In genomic region chr9:2082802-2083201, GRCh38 we compare ENCODE assay signal across 20 cellular contexts.
"Had no signal": no experiment of that assay in that cellular context is flagged by ENCODE, and none has a peak within 500 bp of the region (broad histone marks: within the 10 kb centered on the region; RNA-seq: fewer than 3 reads in every experiment).

No MANE protein-coding gene starts in this region.

- DNase-seq: activated B cell treated with CpG ODN at 0.5 μM for 24 hours; activated CD4-positive, alpha-beta T cell treated with anti-CD3 and anti-CD28 coated beads for 4 hours; activated gamma-delta T cell treated with Interleukin-2 at 50 U/mL for 16 hours; central memory CD4-positive, alpha-beta T cell; colonic mucosa; endodermal cell; esophagus squamous epithelium; left ventricle myocardium superior; mammary epithelial cell; midbrain; nephron progenitor cell; right cardiac atrium; stimulated activated CD4-positive, alpha-beta T cell treated with anti-CD3 and anti-CD28 coated beads, Interleukin-2, amount 100 ng/mL, for 24 hours; stimulated activated naive B cell treated with anti-CD40 and anti-IgM and Interleukin-4, amounts not matched to agents 10 μg/mL and 1 μg/mL and 100 μg/mL, for 72 hours; upper lobe of left lung had no signal

- H3K4me1 ChIP-seq: colonic mucosa, parathyroid adenoma, upper lobe of left lung had no signal

- H3K27me3 ChIP-seq: colonic mucosa, dorsolateral prefrontal cortex, esophagus squamous epithelium, upper lobe of left lung had no signal

- H3K4me1 Mint-ChIP-seq: activated B cell treated with CpG ODN at 0.5 μM for 24 hours, endodermal cell had no signal

- H3K27ac ChIP-seq: colonic mucosa, esophagus squamous epithelium, parathyroid adenoma, upper lobe of left lung had no signal

- H3K4me3 Mint-ChIP-seq: activated B cell treated with CpG ODN at 0.5 μM for 24 hours; activated CD4-positive, alpha-beta memory T cell treated with anti-CD3 and anti-CD28 coated beads for 36 hours; activated naive CD4-positive, alpha-beta T cell treated with anti-CD3 and anti-CD28 coated beads, Interleukin-2, amount 50 U/mL, for 24 hours; endodermal cell; nephron progenitor cell; stimulated activated naive B cell treated with anti-CD40 and anti-IgM and Interleukin-4, amounts not matched to agents 10 μg/mL and 1 μg/mL and 100 μg/mL, for 72 hours; T-helper 1 cell treated with Interleukin-12 subunit alpha and Interleukin-12 subunit beta and Interleukin-4 antibody, amounts not matched to agents 30 μg/mL and 1 μg/mL, for 36 hours had no signal

- ATAC-seq: left ventricle myocardium superior; right cardiac atrium; stimulated activated naive B cell treated with anti-CD40 and anti-IgM and Interleukin-4, amounts not matched to agents 10 μg/mL and 1 μg/mL and 100 μg/mL, for 72 hours had no signal

- H3K9me3 Mint-ChIP-seq: activated B cell treated with CpG ODN at 0.5 μM for 24 hours; activated CD4-positive, alpha-beta memory T cell treated with anti-CD3 and anti-CD28 coated beads for 36 hours; activated naive CD4-positive, alpha-beta T cell treated with anti-CD3 and anti-CD28 coated beads, Interleukin-2, amount 50 U/mL, for 24 hours; endodermal cell; nephron progenitor cell; stimulated activated naive B cell treated with anti-CD40 and anti-IgM and Interleukin-4, amounts not matched to agents 10 μg/mL and 1 μg/mL and 100 μg/mL, for 72 hours; T-helper 1 cell treated with Interleukin-12 subunit alpha and Interleukin-12 subunit beta and Interleukin-4 antibody, amounts not matched to agents 30 μg/mL and 1 μg/mL, for 36 hours had no signal

- H3K27me3 Mint-ChIP-seq: activated B cell treated with CpG ODN at 0.5 μM for 24 hours; activated CD4-positive, alpha-beta memory T cell treated with anti-CD3 and anti-CD28 coated beads for 36 hours; activated naive CD4-positive, alpha-beta T cell treated with anti-CD3 and anti-CD28 coated beads, Interleukin-2, amount 50 U/mL, for 24 hours; stimulated activated naive B cell treated with anti-CD40 and anti-IgM and Interleukin-4, amounts not matched to agents 10 μg/mL and 1 μg/mL and 100 μg/mL, for 72 hours had no signal

- H3K27ac Mint-ChIP-seq: activated B cell treated with CpG ODN at 0.5 μM for 24 hours; activated CD4-positive, alpha-beta memory T cell treated with anti-CD3 and anti-CD28 coated beads for 36 hours; activated naive CD4-positive, alpha-beta T cell treated with anti-CD3 and anti-CD28 coated beads, Interleukin-2, amount 50 U/mL, for 24 hours; endodermal cell; nephron progenitor cell; T-helper 1 cell treated with Interleukin-12 subunit alpha and Interleukin-12 subunit beta and Interleukin-4 antibody, amounts not matched to agents 30 μg/mL and 1 μg/mL, for 36 hours had no signal
